In the genomic region with DNA sequence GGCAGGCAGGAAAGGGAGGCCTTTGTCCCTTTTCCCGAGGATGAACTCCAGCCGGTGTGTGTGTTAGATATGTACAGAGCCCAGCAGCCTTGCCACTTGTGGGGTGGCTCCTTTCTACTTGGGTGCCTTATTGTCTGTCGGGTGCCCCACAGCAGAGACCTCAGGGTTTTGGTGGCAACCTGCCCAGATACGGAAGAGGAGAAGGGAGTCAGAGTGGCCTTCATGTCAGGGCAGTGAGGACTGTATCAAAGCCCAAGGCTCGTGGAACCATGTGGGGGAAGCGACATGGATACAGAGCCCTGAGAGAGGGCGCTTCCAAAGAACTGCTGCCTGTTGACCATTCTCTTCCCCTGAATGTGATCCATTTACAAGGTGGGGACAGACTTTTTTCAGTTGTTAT, we compare ENCODE assay signal across 23 cellular contexts.
"Had no signal": no experiment of that assay in that cellular context is flagged by ENCODE, and none has a peak within 500 bp of the region (broad histone marks: within the 10 kb centered on the region; RNA-seq: fewer than 3 reads in every experiment).

No MANE protein-coding gene starts in this region.

- H3K4me3 Mint-ChIP-seq: IgD-negative memory B cell had no signal

- H3K36me3 Mint-ChIP-seq: IgD-negative memory B cell had no signal

- H3K4me1 Mint-ChIP-seq: IgD-negative memory B cell had no signal

- H3K4me1 ChIP-seq: SJCRH30 had no signal

- FAIRE-seq: HTR-8/SVneo, K562, RCC 7860 had no signal

- ATAC-seq: K562, Right ventricle myocardium inferior, SK-N-SH treated with all-trans-retinoic acid at 6 μM for 48 hours had no signal

- H3K9ac ChIP-seq: KMS-11 had no signal

- H3K9me3 ChIP-seq: SJCRH30 had no signal

- H3K27ac ChIP-seq: HL-60, KMS-11, SJCRH30 had no signal

- H3K36me3 ChIP-seq: SJCRH30 had no signal

- H3K27ac Mint-ChIP-seq: IgD-negative memory B cell had no signal

- DNase-seq: Kasumi-1, MM.1S, NCI-H1092 treated with DMSO at 0.1 percent for 48 hours, NCI-H1436, NCI-H187, NCI-H2029, NCI-H2081 treated with DMSO at 0.1 percent for 48 hours, NCI-H2171, NCI-H226, NCI-H446 treated with DMSO at 0.1 percent for 48 hours, NCI-H510A treated with DMSO at 0.1 percent for 48 hours, NCI-H526, NCI-H82, SHP77 treated with DMSO at 0.1 percent for 48 hours, SJCRH30 had no signal

- H3K4me2 ChIP-seq: KMS-11 had no signal

- H3K27me3 ChIP-seq: SJCRH30 had no signal

- H3K4me3 ChIP-seq: K562, SJCRH30 had no signal
